In the genomic region with DNA sequence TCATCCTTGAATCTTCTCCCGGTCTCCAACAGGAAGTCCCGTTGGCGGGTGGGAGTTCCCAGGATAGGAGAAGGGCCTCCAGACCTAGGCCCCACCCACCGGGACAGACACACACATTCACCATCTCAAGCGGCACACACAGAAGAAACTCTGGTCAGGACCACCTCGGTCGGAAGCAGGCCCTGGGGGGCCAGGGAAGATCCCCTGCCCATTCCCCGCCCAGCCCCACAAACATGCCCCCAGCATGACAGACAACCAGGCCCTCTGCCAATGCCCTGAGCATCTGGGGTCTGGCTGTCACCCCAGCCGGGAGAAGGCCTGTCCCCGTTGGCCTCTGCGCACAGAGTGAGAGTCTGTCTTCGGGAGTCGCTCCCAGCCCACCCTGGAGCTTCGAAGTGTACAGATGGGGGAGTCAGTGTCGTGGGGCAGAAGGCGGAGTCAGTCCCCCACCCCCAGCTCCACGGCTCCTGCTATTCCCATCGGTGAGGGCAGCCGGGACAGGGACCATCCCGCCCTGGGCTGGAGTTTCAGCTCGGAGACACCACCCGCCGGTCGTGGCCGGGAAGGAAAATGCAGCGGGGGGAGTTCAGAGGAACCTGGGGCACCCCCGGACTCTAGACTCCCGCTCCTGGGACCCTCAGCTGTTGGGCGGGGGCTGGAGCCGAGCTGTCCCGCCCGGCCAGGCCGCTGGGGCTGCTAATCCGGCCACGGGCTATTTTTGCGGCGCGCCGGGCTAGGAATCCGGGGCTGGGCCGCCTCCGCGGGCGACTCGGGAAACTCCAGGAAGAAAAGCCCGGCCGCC, we compare ENCODE assay signal across 9 cellular contexts. TPM values are rescaled to one million over a fixed set of nuclear protein-coding genes. Genes with fewer than 3 reads are reported as not detected.
A peak's percentile ranks its signal among the peaks of the same experiment; 100 is the strongest.
DNase-seq lines count a peak whose midpoint lies in the region; ATAC-seq, FAIRE-seq and TF ChIP-seq lines count a peak whose summit lies in the region.
"Had no signal": no experiment of that assay in that cellular context is flagged by ENCODE, and none has a peak within 500 bp of the region (broad histone marks: within the 10 kb centered on the region; RNA-seq: fewer than 3 reads in every experiment).

No MANE protein-coding gene starts in this region.

- H3K36me3 ChIP-seq in HEK293 (ENCODE audit: control insufficient read depth in 2 of 2, insufficient read depth in 1 of 2, low read length in 2 of 2) = no peaks in the 10 kb centered on the region
- no peaks in the 10 kb centered on the region for H3K36me3 ChIP-seq in iPS-15b (ENCODE audit: control insufficient read depth, insufficient read depth, low read length)
- no peaks in the 10 kb centered on the region for H3K36me3 ChIP-seq in small intestine (ENCODE audit: control insufficient read depth in 2 of 2, insufficient read depth in 2 of 2, low read length in 2 of 2)
- no peaks in the 10 kb centered on the region for H3K36me3 ChIP-seq in CD4-positive, alpha-beta memory T cell (ENCODE audit: insufficient read depth, low read length)

- H3K4me1 ChIP-seq in HEK293 (ENCODE audit: control insufficient read depth, insufficient read depth, low read length) = peaks cover 10% of the 10 kb centered on the region
- peaks cover 16% of the 10 kb centered on the region for H3K4me1 ChIP-seq in iPS-15b (ENCODE audit: control insufficient read depth, insufficient read depth, low read length)
- peaks cover 0 to 4% of the 10 kb centered on the region in 2 donors for H3K4me1 ChIP-seq in small intestine (ENCODE audit: control insufficient read depth in 2 of 2, insufficient read depth in 1 of 2, low read depth in 1 of 2, low read length in 1 of 2)
- peaks cover 10% of the 10 kb centered on the region for H3K4me1 ChIP-seq in CD4-positive, alpha-beta memory T cell (ENCODE audit: insufficient read depth, low read length)

- peaks cover 8 to 17% (median 11%) of the 10 kb centered on the region in 4 donors for H3K4me1 Mint-ChIP-seq in CD4-positive, alpha-beta memory T cell

- peak overlapping the region; percentile 51 for H3K4me3 ChIP-seq in HEK293 (ENCODE audit: low read depth, low read length)
- H3K4me3 ChIP-seq in iPS-15b (ENCODE audit: low read depth, low read length) = peak overlapping the region; percentile 79
- peak overlapping the region; percentile 48 to 69 for H3K4me3 ChIP-seq in small intestine (ENCODE audit: low read depth in 1 of 2, low read length in 2 of 2)
- H3K4me3 ChIP-seq in CD4-positive, alpha-beta memory T cell (ENCODE audit: low read length in 2 of 2) = no peak overlapping the region

- H3K9me3 ChIP-seq in HEK293 (ENCODE audit: control insufficient read depth, insufficient read depth, low read depth, low read length) (no peaks in the 10 kb centered on the region), iPS-15b (ENCODE audit: control insufficient read depth, insufficient read depth, low read length) (no peaks in the 10 kb centered on the region), small intestine (ENCODE audit: control insufficient read depth, low read depth) (no peaks in the 10 kb centered on the region)
- no peaks in the 10 kb centered on the region for H3K9me3 ChIP-seq in CD4-positive, alpha-beta memory T cell (ENCODE audit: control insufficient read depth in 1 of 2, low read length in 2 of 2)

- POLR2A ChIA-PET in HEK293 (lab: Yijun Ruan, JAX) = interaction anchor here (0.7 to 3.0 kb wide), 7 partner anchors 12 to 164 kb away, joined by 3 to 17 read pairs (median 4); a partner anchor contains a TSS
- POLR2A ChIA-PET in CD4-positive, alpha-beta memory T cell (lab: Charles Lee; ENCODE audit: partially characterized antibody) = no interaction called here

- no peak overlapping the region for H3K4me3 Mint-ChIP-seq in CD4-positive, alpha-beta memory T cell

- no peaks in the 10 kb centered on the region for H3K36me3 Mint-ChIP-seq in CD4-positive, alpha-beta memory T cell

- peak; percentile 91 for DNase-seq in 8988T
- DNase-seq in amniotic stem cell (lab: John Stamatoyannopoulos, UW) = peak; percentile 62
- peak; percentile 46 for DNase-seq in small intestine
- no peak for DNase-seq in CD4-positive, alpha-beta memory T cell
- no peak for DNase-seq in NOMO-1 treated with dmso at 0.1 percent for 144 hours (lab: John Stamatoyannopoulos, UW; ENCODE audit: unreplicated experiment)

- intact Hi-C loops in CD4-positive, alpha-beta memory T cell (cut with micrococcal nuclease) = no loop called here

- TF ChIP-seq CTCF in HEK293 (tag by site-specific recombination; IDR thresholded peaks at IDR 0.05) = peak; percentile 25; the same call in 1 of the 2 replicates

- no peak for ATAC-seq in HG03095 (IDR thresholded peaks at IDR 0.05; ENCODE audit: unreplicated experiment)

- H3K27me3 ChIP-seq in iPS-15b (ENCODE audit: control insufficient read depth, insufficient read depth, low read length) (no peaks in the 10 kb centered on the region), small intestine (ENCODE audit: control insufficient read depth in 2 of 2, insufficient read depth in 2 of 2, low read length in 2 of 2) (peaks cover 0 to 5% of the 10 kb centered on the region in 2 donors)
- H3K27me3 ChIP-seq in CD4-positive, alpha-beta memory T cell (ENCODE audit: insufficient read depth, low read length) = peaks cover 13% of the 10 kb centered on the region

- CTCF ChIA-PET in HEK293 (lab: Yijun Ruan, JAX) = interaction anchor here (0.6 to 4.0 kb wide), 9 partner anchors 20 to 499 kb away, joined by 3 to 55 read pairs (median 3); no protein-coding TSS in a partner anchor
- CTCF ChIA-PET in CD4-positive, alpha-beta memory T cell (lab: Charles Lee; ENCODE audit: partially characterized antibody) = interaction anchor here (0.9 kb wide), 1 partner anchor 35 kb away, joined by 3 read pairs; no protein-coding TSS in a partner anchor

- FAIRE-seq in small intestine (lab: Jason Lieb, UNC) = no peak
- FAIRE-seq: GM18507 had no signal

- WGBS in small intestine, 3 donors = 6 to 12% (median 11%) methylated on average over 40 to 47 of the region's 47 CpGs

- H3K27me3 Mint-ChIP-seq in CD4-positive, alpha-beta memory T cell = peaks cover 9 to 13% of the 10 kb centered on the region in 2 donors

- H3K27ac ChIP-seq in HEK293 (ENCODE audit: extremely low read depth, low read depth, low read length) = peak overlapping the region; percentile 47
- peak overlapping the region in 1 of 2 donors; percentile 28 for H3K27ac ChIP-seq in small intestine (ENCODE audit: low read depth in 1 of 2, low read length in 1 of 2)
- H3K27ac ChIP-seq in CD4-positive, alpha-beta memory T cell (ENCODE audit: low read depth, low read length) = no peak overlapping the region

- no peak overlapping the region for H3K27ac Mint-ChIP-seq in CD4-positive, alpha-beta memory T cell

- H3K9me3 Mint-ChIP-seq in CD4-positive, alpha-beta memory T cell = peaks cover 0 to 1% (median 0%) of the 10 kb centered on the region in 8 donors

- H3K9ac ChIP-seq in iPS-15b (ENCODE audit: low read depth, low read length) = peak overlapping the region; percentile 60

TF ChIP-seq in HEK293, 187 proteins besides CTCF, POLR2A, EP300 and RAD21 (continues in another document):
- TF ChIP-seq ZBTB7A (tag by site-specific recombination; IDR thresholded peaks at IDR 0.05; ENCODE audit: low read depth) (peak; percentile 72), OVOL3 (tag by site-specific recombination; IDR thresholded peaks at IDR 0.05) (no peak), WT1 (tag by site-specific recombination; IDR thresholded peaks at IDR 0.05) (no peak), SP2 (tag by site-specific recombination; IDR thresholded peaks at IDR 0.05) (peak; percentile 75)

RNA-seq across cellular contexts. Expression of a gene that starts 0.7 kb away (rescaled TPM):
- polyA plus RNA-seq in small intestine = 10 to 100 TPM; 10.1 to 28.6 (median 21.1) TPM
- not detected for total RNA-seq in CD4-positive, alpha-beta memory T cell
- polyA plus RNA-seq in CD4-positive, alpha-beta memory T cell = not detected

RNA-seq across cellular contexts. Expression of a gene that starts 6.3 kb away (rescaled TPM):
- polyA plus RNA-seq in small intestine = 10 to 100 TPM; 67.5 to 76.7 (median 68.6) TPM
- 10 to 100 TPM; 30.7 TPM for total RNA-seq in CD4-positive, alpha-beta memory T cell
- polyA plus RNA-seq in CD4-positive, alpha-beta memory T cell = 10 to 100 TPM; 58.1 to 82.6 TPM

RNA-seq across cellular contexts. Expression of a gene that starts 18.1 kb away (rescaled TPM):
- polyA plus RNA-seq in small intestine = 10 to 100 TPM; 27.6 to 38.2 (median 27.7) TPM
- 10 to 100 TPM in 1 of 2 experiments, 1 to 10 TPM in 1; 10.0 to 10.2 TPM for total RNA-seq in CD4-positive, alpha-beta memory T cell
- polyA plus RNA-seq in CD4-positive, alpha-beta memory T cell = 10 to 100 TPM; 12.5 to 20.1 TPM

RNA-seq across cellular contexts. Expression of a gene that starts 18.3 kb away (rescaled TPM):
- polyA plus RNA-seq in small intestine = 10 to 100 TPM in 2 of 3 donors, 1 to 10 TPM in 1; 8.1 to 19.9 (median 12.1) TPM
- 10 to 100 TPM; 19.9 to 21.7 TPM for total RNA-seq in CD4-positive, alpha-beta memory T cell
- 10 to 100 TPM; 41.5 to 43.1 TPM for polyA plus RNA-seq in CD4-positive, alpha-beta memory T cell

Comparison
In these comparisons a context has a peak if more than half of its experiments do, and no peak if none do; other contexts are left out.
1. DNase-seq: peak in 8988T (single experiment), amniotic stem cell (single experiment) and small intestine (single experiment); none in CD4-positive, alpha-beta memory T cell (0 of 5) and NOMO-1 treated with dmso at 0.1 percent for 144 hours (single experiment).
2. H3K4me3 ChIP-seq: peak in HEK293 (single experiment), iPS-15b (single experiment) and small intestine (2 of 2); none in CD4-positive, alpha-beta memory T cell (0 of 2).
3. RNA of a gene that starts 0.7 kb away (polyA plus RNA-seq): 10.1 to 28.6 TPM in small intestine; not detected in CD4-positive, alpha-beta memory T cell; every median in the first group is over 4 times any median in the second.